17 cellular contexts compared by ENCODE assay signal in genomic region chr17:79003661-79004411, GRCh38. TPM values are rescaled to one million over a fixed set of nuclear protein-coding genes. Genes with fewer than 3 reads are reported as not detected.
DNase-seq lines count a peak whose midpoint lies in the region; ATAC-seq and TF ChIP-seq lines count a peak whose summit lies in the region.
"Had no signal": no experiment of that assay in that cellular context is flagged by ENCODE, and none has a peak within 500 bp of the region (broad histone marks: within the 10 kb centered on the region; RNA-seq: fewer than 3 reads in every experiment).

No MANE protein-coding gene starts in this region.

- H3K27ac ChIP-seq in sigmoid colon, result no peak overlapping the region
- H3K27ac ChIP-seq: heart left ventricle had no signal

- no peak for TF ChIP-seq CTCF in sigmoid colon (IDR thresholded peaks at IDR 0.05)
- TF ChIP-seq CTCF in BE2C (IDR thresholded peaks at IDR 0.05; ENCODE audit: low read depth, low read length), result no peak

- H3K27me3 ChIP-seq in sigmoid colon, result no peaks in the 10 kb centered on the region
- H3K27me3 ChIP-seq in BE2C, result no peaks in the 10 kb centered on the region
- H3K27me3 ChIP-seq: heart left ventricle, tibial nerve had no signal

- H3K36me3 Mint-ChIP-seq in activated CD8-positive, alpha-beta memory T cell treated with anti-CD3 and anti-CD28 coated beads, Interleukin-2, amount 10 ng/mL, durations not matched to agents 7 days and 5 days, result peaks cover 5% of the 10 kb centered on the region

- CTCF ChIA-PET in activated CD8-positive, alpha-beta memory T cell treated with anti-CD3 and anti-CD28 coated beads, Interleukin-2, amount 10 ng/mL, durations not matched to agents 7 days and 5 days (lab: Charles Lee), result interaction anchor here (1.5 kb wide), 1 partner anchor 11 kb away, joined by 4 read pairs; no protein-coding TSS in a partner anchor

- TF ChIP-seq POLR2A in sigmoid colon (IDR thresholded peaks at IDR 0.05) (no peak), erythroblast (IDR thresholded peaks at IDR 0.05; ENCODE audit: low read length) (no peak)

- intact Hi-C loops in sigmoid colon (cut with DNase I), result no loop called here

- H3K27me3 Mint-ChIP-seq in activated CD8-positive, alpha-beta memory T cell treated with anti-CD3 and anti-CD28 coated beads, Interleukin-2, amount 10 ng/mL, durations not matched to agents 7 days and 5 days, result no peaks in the 10 kb centered on the region
- H3K27me3 Mint-ChIP-seq: activated naive CD8-positive, alpha-beta T cell treated with anti-CD3 and anti-CD28 coated beads, Interleukin-2, amount 10 ng/mL, durations not matched to agents 7 days and 5 days had no signal

- H3K4me1 ChIP-seq in sigmoid colon, result peaks cover 0 to 33% (median 22%) of the 10 kb centered on the region in 4 donors
- peaks cover 3% of the 10 kb centered on the region; the same call in 1 of the 2 replicates for H3K4me1 ChIP-seq in BE2C

- no peak for TF ChIP-seq EP300 in sigmoid colon (IDR thresholded peaks at IDR 0.05)

- no peak overlapping the region for H3K27ac Mint-ChIP-seq in activated CD8-positive, alpha-beta memory T cell treated with anti-CD3 and anti-CD28 coated beads, Interleukin-2, amount 10 ng/mL, durations not matched to agents 7 days and 5 days
- H3K27ac Mint-ChIP-seq: activated naive CD8-positive, alpha-beta T cell treated with anti-CD3 and anti-CD28 coated beads, Interleukin-2, amount 10 ng/mL, durations not matched to agents 7 days and 5 days; T-helper 1 cell treated with Interleukin-12 subunit alpha and Interleukin-12 subunit beta and Interleukin-4 antibody, amounts not matched to agents 30 μg/mL and 1 μg/mL, for 36 hours had no signal

- H3K4me3 Mint-ChIP-seq in activated CD8-positive, alpha-beta memory T cell treated with anti-CD3 and anti-CD28 coated beads, Interleukin-2, amount 10 ng/mL, durations not matched to agents 7 days and 5 days, result no peak overlapping the region
- H3K4me3 Mint-ChIP-seq: activated naive CD8-positive, alpha-beta T cell treated with anti-CD3 and anti-CD28 coated beads, Interleukin-2, amount 10 ng/mL, durations not matched to agents 7 days and 5 days; T-helper 1 cell treated with Interleukin-12 subunit alpha and Interleukin-12 subunit beta and Interleukin-4 antibody, amounts not matched to agents 30 μg/mL and 1 μg/mL, for 36 hours had no signal

- H3K9me3 Mint-ChIP-seq in activated CD8-positive, alpha-beta memory T cell treated with anti-CD3 and anti-CD28 coated beads, Interleukin-2, amount 10 ng/mL, durations not matched to agents 7 days and 5 days (ENCODE audit: low read depth), result no peaks in the 10 kb centered on the region
- H3K9me3 Mint-ChIP-seq: activated naive CD8-positive, alpha-beta T cell treated with anti-CD3 and anti-CD28 coated beads, Interleukin-2, amount 10 ng/mL, durations not matched to agents 7 days and 5 days; T-helper 1 cell treated with Interleukin-12 subunit alpha and Interleukin-12 subunit beta and Interleukin-4 antibody, amounts not matched to agents 30 μg/mL and 1 μg/mL, for 36 hours had no signal

- H3K4me3 ChIP-seq in sigmoid colon, result no peak overlapping the region
- H3K4me3 ChIP-seq in BE2C (ENCODE audit: low read depth, low read length), result no peak overlapping the region
- H3K4me3 ChIP-seq: heart left ventricle, tibial nerve had no signal

- H3K9me3 ChIP-seq in sigmoid colon (no peaks in the 10 kb centered on the region), BE2C (no peaks in the 10 kb centered on the region)
- H3K9me3 ChIP-seq: heart left ventricle, tibial nerve had no signal

- peak; percentile 40 for DNase-seq in activated CD8-positive, alpha-beta memory T cell treated with anti-CD3 and anti-CD28 coated beads, Interleukin-2, amount 50 U/mL, for 48 hours
- no peak for DNase-seq in activated CD8-positive, alpha-beta memory T cell treated with anti-CD3 and anti-CD28 coated beads, Interleukin-2, amount 10 ng/mL, durations not matched to agents 7 days and 5 days
- peak; percentile 28 for DNase-seq in NCI-H345 treated with DMSO at 0.1 percent for 48 hours (lab: John Stamatoyannopoulos, UW; ENCODE audit: unreplicated experiment)
- peak; percentile 56 for DNase-seq in islet precursor cell
- DNase-seq in sigmoid colon, result peak; percentile 48
- no peak for DNase-seq in erythroblast (lab: John Stamatoyannopoulos, UW)
- DNase-seq in BE2C, result no peak
- DNase-seq: activated naive CD8-positive, alpha-beta T cell treated with anti-CD3 and anti-CD28 coated beads, Interleukin-2, amount 10 ng/mL, durations not matched to agents 7 days and 5 days; DMS79 treated with DMSO at 0.1 percent for 48 hours; heart left ventricle; NCI-H1105; NCI-H2171 treated with DMSO at 0.1 percent for 48 hours; nucleus accumbens; Right ventricle myocardium superior had no signal

- 19 to 64% methylated on average over 3 of the region's 3 CpGs for WGBS in sigmoid colon, 2 donors

- peaks cover 0 to 6% (median 0%) of the 10 kb centered on the region in 4 donors for H3K36me3 ChIP-seq in sigmoid colon
- H3K36me3 ChIP-seq in BE2C, result peaks cover 13% of the 10 kb centered on the region

- no peak for ATAC-seq in activated CD8-positive, alpha-beta memory T cell treated with anti-CD3 and anti-CD28 coated beads, Interleukin-2, amount 10 ng/mL, durations not matched to agents 7 days and 5 days
- no peak for ATAC-seq in GM18858 (IDR thresholded peaks at IDR 0.05; ENCODE audit: unreplicated experiment)
- ATAC-seq: heart left ventricle had no signal

- peaks cover 36% of the 10 kb centered on the region for H3K4me1 Mint-ChIP-seq in activated CD8-positive, alpha-beta memory T cell treated with anti-CD3 and anti-CD28 coated beads, Interleukin-2, amount 10 ng/mL, durations not matched to agents 7 days and 5 days

RNA-seq across cellular contexts. Expression of gene CANT1, which starts 5.7 kb away (rescaled TPM):
- 10 to 100 TPM; 67.2 to 78.3 TPM for total RNA-seq in activated CD8-positive, alpha-beta memory T cell treated with anti-CD3 and anti-CD28 coated beads, Interleukin-2, amount 10 ng/mL, durations not matched to agents 7 days and 5 days
- total RNA-seq in sigmoid colon, result 10 to 100 TPM; 11.1 to 19.1 (median 13.4) TPM
- polyA plus RNA-seq in sigmoid colon, result 100 to 1,000 TPM in 1 of 3 donors, 10 to 100 TPM in 2; 51.1 to 132 (median 60.3) TPM
- 99.6 TPM for polyA plus RNA-seq in BE2C (2012; ENCODE audit: insufficient read depth, insufficient read length, low read depth)

RNA-seq across cellular contexts. Expression of gene C1QTNF1, which starts 20.1 kb away (rescaled TPM):
- not detected for total RNA-seq in activated CD8-positive, alpha-beta memory T cell treated with anti-CD3 and anti-CD28 coated beads, Interleukin-2, amount 10 ng/mL, durations not matched to agents 7 days and 5 days
- total RNA-seq in sigmoid colon, result 10 to 100 TPM; 14.8 to 31.4 (median 26.2) TPM
- 10 to 100 TPM in 1 of 3 donors, 1 to 10 TPM in 2; 1.4 to 34.6 (median 4.8) TPM for polyA plus RNA-seq in sigmoid colon
- polyA plus RNA-seq in BE2C (2012; ENCODE audit: insufficient read depth, insufficient read length, low read depth), result 11.1 TPM
- total RNA-seq: activated naive CD8-positive, alpha-beta T cell treated with anti-CD3 and anti-CD28 coated beads, Interleukin-2, amount 10 ng/mL, durations not matched to agents 7 days and 5 days had no signal

RNA-seq across cellular contexts. Expression of gene LGALS3BP, which starts 24.1 kb away (rescaled TPM):
- 100 to 1,000 TPM in 1 of 2 experiments, 10 to 100 TPM in 1; 75.7 to 162 TPM for total RNA-seq in activated CD8-positive, alpha-beta memory T cell treated with anti-CD3 and anti-CD28 coated beads, Interleukin-2, amount 10 ng/mL, durations not matched to agents 7 days and 5 days
- total RNA-seq in sigmoid colon, result 100 to 1,000 TPM; 134 to 277 (median 186) TPM
- 100 to 1,000 TPM in 2 of 3 donors, 10 to 100 TPM in 1; 92.5 to 415 (median 138) TPM for polyA plus RNA-seq in sigmoid colon
- 544 TPM for polyA plus RNA-seq in BE2C (2012; ENCODE audit: insufficient read depth, insufficient read length, low read depth)

Comparison
In these comparisons a context has a peak if more than half of its experiments do, and no peak if none do; other contexts are left out.
1. DNase-seq: peak in activated CD8-positive, alpha-beta memory T cell treated with anti-CD3 and anti-CD28 coated beads, Interleukin-2, amount 50 U/mL, for 48 hours (single experiment), NCI-H345 treated with DMSO at 0.1 percent for 48 hours (single experiment), islet precursor cell (single experiment) and sigmoid colon (single experiment); none in activated CD8-positive, alpha-beta memory T cell treated with anti-CD3 and anti-CD28 coated beads, Interleukin-2, amount 10 ng/mL, durations not matched to agents 7 days and 5 days (single experiment), erythroblast (0 of 2) and BE2C (single experiment).
2. RNA of gene C1QTNF1, which starts 20.1 kb away (total RNA-seq): 14.8 to 31.4 TPM in sigmoid colon; not detected in activated CD8-positive, alpha-beta memory T cell treated with anti-CD3 and anti-CD28 coated beads, Interleukin-2, amount 10 ng/mL, durations not matched to agents 7 days and 5 days; every median in the first group is over 10 times any median in the second.